Comparison of ENCODE assay signal across 1 cellular context in genomic region chr3:12750223-12750622, GRCh38.
A peak's percentile ranks its signal among the peaks of the same experiment; 100 is the strongest.
TF ChIP-seq lines count a peak whose summit lies in the region.

No MANE protein-coding gene starts in this region.

TF ChIP-seq in K562, 482 proteins besides CTCF, POLR2A, EP300 and RAD21 (continued from another document):
- no peak for TF ChIP-seq ARID3A (IDR thresholded peaks at IDR 0.05; ENCODE audit: borderline replicate concordance, low read depth, low read length)
- TF ChIP-seq GABPA (tag; conservative IDR thresholded peaks at IDR 0.05; ENCODE audit: low read depth): no peak
- no peak for TF ChIP-seq SMC3 (conservative IDR thresholded peaks at IDR 0.05; ENCODE audit: insufficient read depth, low read depth, low read length)
- no peak for TF ChIP-seq ZNF212 (CRISPR knock-in tag; IDR thresholded peaks at IDR 0.05)
- TF ChIP-seq ZNF316 (IDR thresholded peaks at IDR 0.05): peak; percentile 85
- no peak for TF ChIP-seq ZNF584 (CRISPR knock-in tag; IDR thresholded peaks at IDR 0.05; ENCODE audit: low read depth)
- TF ChIP-seq, protein P1, sequence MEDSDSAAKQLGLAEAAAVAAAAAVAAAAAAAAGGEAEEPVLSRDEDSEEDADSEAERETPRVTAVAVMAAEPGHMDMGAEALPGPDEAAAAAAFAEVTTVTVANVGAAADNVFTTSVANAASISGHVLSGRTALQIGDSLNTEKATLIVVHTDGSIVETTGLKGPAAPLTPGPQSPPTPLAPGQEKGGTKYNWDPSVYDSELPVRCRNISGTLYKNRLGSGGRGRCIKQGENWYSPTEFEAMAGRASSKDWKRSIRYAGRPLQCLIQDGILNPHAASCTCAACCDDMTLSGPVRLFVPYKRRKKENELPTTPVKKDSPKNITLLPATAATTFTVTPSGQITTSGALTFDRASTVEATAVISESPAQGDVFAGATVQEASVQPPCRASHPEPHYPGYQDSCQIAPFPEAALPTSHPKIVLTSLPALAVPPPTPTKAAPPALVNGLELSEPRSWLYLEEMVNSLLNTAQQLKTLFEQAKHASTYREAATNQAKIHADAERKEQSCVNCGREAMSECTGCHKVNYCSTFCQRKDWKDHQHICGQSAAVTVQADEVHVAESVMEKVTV (CRISPR knock-in tag; IDR thresholded peaks at IDR 0.05): no peak
- TF ChIP-seq NONO (IDR thresholded peaks at IDR 0.05; ENCODE audit: low read depth in 2 of 2, low read length in 1 of 2): no peak
- TF ChIP-seq ZNF696 (CRISPR knock-in tag; conservative IDR thresholded peaks at IDR 0.05): no peak
- TF ChIP-seq CXXC5 (CRISPR knock-in tag; IDR thresholded peaks at IDR 0.05): 0 out of 2 replicates have a peak, but pooled peaks have one; percentile 25
- 0 out of 2 replicates have a peak, but pooled peaks have one; percentile 28 for TF ChIP-seq EHMT2 (IDR thresholded peaks at IDR 0.05)
- peak; percentile 61; the same call in 1 of the 2 replicates for TF ChIP-seq BACH1 (tag; IDR thresholded peaks at IDR 0.05)
- no peak for TF ChIP-seq MCM7 (IDR thresholded peaks at IDR 0.05)
- TF ChIP-seq, protein P2, sequence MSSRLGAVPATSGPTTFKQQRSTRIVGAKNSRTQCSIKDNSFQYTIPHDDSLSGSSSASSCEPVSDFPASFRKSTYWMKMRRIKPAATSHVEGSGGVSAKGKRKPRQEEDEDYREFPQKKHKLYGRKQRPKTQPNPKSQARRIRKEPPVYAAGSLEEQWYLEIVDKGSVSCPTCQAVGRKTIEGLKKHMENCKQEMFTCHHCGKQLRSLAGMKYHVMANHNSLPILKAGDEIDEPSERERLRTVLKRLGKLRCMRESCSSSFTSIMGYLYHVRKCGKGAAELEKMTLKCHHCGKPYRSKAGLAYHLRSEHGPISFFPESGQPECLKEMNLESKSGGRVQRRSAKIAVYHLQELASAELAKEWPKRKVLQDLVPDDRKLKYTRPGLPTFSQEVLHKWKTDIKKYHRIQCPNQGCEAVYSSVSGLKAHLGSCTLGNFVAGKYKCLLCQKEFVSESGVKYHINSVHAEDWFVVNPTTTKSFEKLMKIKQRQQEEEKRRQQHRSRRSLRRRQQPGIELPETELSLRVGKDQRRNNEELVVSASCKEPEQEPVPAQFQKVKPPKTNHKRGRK (tag; IDR thresholded peaks at IDR 0.05): no peak
- TF ChIP-seq ZNF551 (CRISPR knock-in tag; IDR thresholded peaks at IDR 0.05): no peak
- TF ChIP-seq TAF9B (IDR thresholded peaks at IDR 0.05; ENCODE audit: partially characterized antibody): no peak
- no peak for TF ChIP-seq MCM3 (IDR thresholded peaks at IDR 0.05)
- TF ChIP-seq ZBTB8A (IDR thresholded peaks at IDR 0.05; ENCODE audit: partially characterized antibody): no peak
- TF ChIP-seq RFX5 (IDR thresholded peaks at IDR 0.05; ENCODE audit: low read depth, low read length): no peak
- TF ChIP-seq MGA (IDR thresholded peaks at IDR 0.05): peak; percentile 53; the same call in 1 of the 2 replicates
- no peak for TF ChIP-seq GATAD2A (IDR thresholded peaks at IDR 0.05)
- TF ChIP-seq, protein P3, sequence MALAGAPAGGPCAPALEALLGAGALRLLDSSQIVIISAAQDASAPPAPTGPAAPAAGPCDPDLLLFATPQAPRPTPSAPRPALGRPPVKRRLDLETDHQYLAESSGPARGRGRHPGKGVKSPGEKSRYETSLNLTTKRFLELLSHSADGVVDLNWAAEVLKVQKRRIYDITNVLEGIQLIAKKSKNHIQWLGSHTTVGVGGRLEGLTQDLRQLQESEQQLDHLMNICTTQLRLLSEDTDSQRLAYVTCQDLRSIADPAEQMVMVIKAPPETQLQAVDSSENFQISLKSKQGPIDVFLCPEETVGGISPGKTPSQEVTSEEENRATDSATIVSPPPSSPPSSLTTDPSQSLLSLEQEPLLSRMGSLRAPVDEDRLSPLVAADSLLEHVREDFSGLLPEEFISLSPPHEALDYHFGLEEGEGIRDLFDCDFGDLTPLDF (CRISPR knock-in tag; IDR thresholded peaks at IDR 0.05): no peak
- 0 out of 4 replicates have a peak, but pooled peaks of 1 of the 2 experiments have one; percentile 6 for TF ChIP-seq KDM1A (IDR thresholded peaks at IDR 0.05)
- TF ChIP-seq KLF13 (tag; IDR thresholded peaks at IDR 0.05; ENCODE audit: borderline replicate concordance, low read depth): no peak
- TF ChIP-seq PBX2 (CRISPR knock-in tag; IDR thresholded peaks at IDR 0.05; ENCODE audit: low read depth): no peak
- 0 out of 2 replicates have a peak, but pooled peaks have one; percentile 12 for TF ChIP-seq PBX2 (tag; conservative IDR thresholded peaks at IDR 0.05; ENCODE audit: low read depth)
- TF ChIP-seq CTBP1 (IDR thresholded peaks at IDR 0.05; ENCODE audit: borderline replicate concordance): peak; percentile 29; the same call in 1 of the 2 replicates
- TF ChIP-seq NFE2 (IDR thresholded peaks at IDR 0.05; ENCODE audit: low read depth): peak; percentile 92
- TF ChIP-seq MAFF (IDR thresholded peaks at IDR 0.05; ENCODE audit: low read length): peak; percentile 83
- TF ChIP-seq NFE2L1 (tag; IDR thresholded peaks at IDR 0.05; ENCODE audit: borderline replicate concordance, low read depth): peak; percentile 85
- TF ChIP-seq MAFG (tag; conservative IDR thresholded peaks at IDR 0.05): peak; percentile 95
- no peak for TF ChIP-seq BRD9 (IDR thresholded peaks at IDR 0.05; ENCODE audit: low read depth, partially characterized antibody)
- 0 out of 4 replicates have a peak, but pooled peaks of 1 of the 2 experiments have one; percentile 20 for TF ChIP-seq MNT (conservative IDR thresholded peaks at IDR 0.05)
- no peak for TF ChIP-seq NR4A1 (CRISPR knock-in tag; IDR thresholded peaks at IDR 0.05)
- TF ChIP-seq NR4A1 (tag; IDR thresholded peaks at IDR 0.05): no peak
- TF ChIP-seq MAFK (IDR thresholded peaks at IDR 0.05; ENCODE audit: low read length): peak; percentile 75
